In the genomic region with DNA sequence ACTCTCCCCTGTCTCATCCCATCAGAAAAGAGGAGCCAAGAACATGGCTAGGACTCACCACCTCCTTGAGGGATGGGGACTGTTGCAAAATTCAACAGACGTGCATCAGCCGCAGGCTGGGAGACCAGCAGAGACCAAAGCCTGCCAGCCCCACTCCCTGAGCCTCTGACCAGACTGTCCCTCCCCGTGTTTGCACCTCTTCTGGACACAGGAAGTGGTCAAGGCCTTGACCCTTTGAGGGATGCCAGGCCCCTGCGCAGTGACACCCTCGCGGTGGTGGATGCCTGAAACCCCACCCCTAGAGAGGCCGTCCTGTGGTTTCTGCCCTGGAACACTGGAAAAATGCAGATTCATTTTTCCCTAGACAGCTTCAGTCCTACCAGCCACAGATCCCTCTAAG, we compare ENCODE assay signal across 20 cellular contexts.
"Had no signal": no experiment of that assay in that cellular context is flagged by ENCODE, and none has a peak within 500 bp of the region (broad histone marks: within the 10 kb centered on the region; RNA-seq: fewer than 3 reads in every experiment).

No MANE protein-coding gene starts in this region.

- H3K27ac Mint-ChIP-seq: effector memory CD8-positive, alpha-beta T cell; naive B cell; T-helper 1 cell treated with Interleukin-12 subunit alpha and Interleukin-12 subunit beta and Interleukin-4 antibody, amounts not matched to agents 30 μg/mL and 1 μg/mL, for 36 hours had no signal

- H3K27ac ChIP-seq: esophagus squamous epithelium, hepatocyte, left lung, parathyroid adenoma, sigmoid colon, spleen, thyroid gland had no signal

- DNase-seq: activated CD8-positive, alpha-beta memory T cell treated with anti-CD3 and anti-CD28 coated beads for 24 hours; activated CD8-positive, alpha-beta memory T cell treated with anti-CD3 and anti-CD28 coated beads, Interleukin-2, amount 50 U/mL, for 48 hours; activated effector memory CD4-positive, alpha-beta T cell treated with anti-CD3 and anti-CD28 coated beads, Interleukin-2, amount 50 U/mL, for 16 hours; activated naive CD4-positive, alpha-beta T cell treated with anti-CD3 and anti-CD28 coated beads, Interleukin-2, amount 50 U/mL, for 16 hours; activated T-cell treated with anti-CD3 and anti-CD28 coated beads, Interleukin-2, amount 50 U/mL, for 48 hours; dermis blood vessel endothelial cell; effector memory CD8-positive, alpha-beta T cell; esophagus squamous epithelium; foreskin fibroblast; left lung; mucosa of descending colon; naive B cell; sigmoid colon; spleen; stimulated activated naive CD4-positive, alpha-beta T cell treated with Interleukin-2 at 50 U/mL for 16 hours; thyroid gland had no signal

- H3K4me2 ChIP-seq: hepatocyte had no signal

- H3K4me3 ChIP-seq: esophagus squamous epithelium, hepatocyte, left lung, mucosa of descending colon, sigmoid colon, spleen, thyroid gland had no signal

- H3K79me2 ChIP-seq: hepatocyte, parathyroid adenoma had no signal

- H3K27me3 Mint-ChIP-seq: effector memory CD8-positive, alpha-beta T cell; naive B cell had no signal

- H3K36me3 ChIP-seq: esophagus squamous epithelium, left lung, sigmoid colon, thyroid gland had no signal

- ATAC-seq: activated CD4-positive, CD25-positive, alpha-beta regulatory T cell treated with anti-CD3 and anti-CD28 coated beads, Interleukin-2, amount 50 U/mL, for 24 hours; effector memory CD8-positive, alpha-beta T cell; left lung; mucosa of descending colon had no signal

- H3K9me3 Mint-ChIP-seq: effector memory CD8-positive, alpha-beta T cell; naive B cell; T-helper 1 cell treated with Interleukin-12 subunit alpha and Interleukin-12 subunit beta and Interleukin-4 antibody, amounts not matched to agents 30 μg/mL and 1 μg/mL, for 36 hours had no signal

- H3K4me3 Mint-ChIP-seq: effector memory CD8-positive, alpha-beta T cell; naive B cell; T-helper 1 cell treated with Interleukin-12 subunit alpha and Interleukin-12 subunit beta and Interleukin-4 antibody, amounts not matched to agents 30 μg/mL and 1 μg/mL, for 36 hours had no signal

- H2AFZ ChIP-seq: hepatocyte, parathyroid adenoma had no signal

- H3K27me3 ChIP-seq: esophagus squamous epithelium, hepatocyte, left lung, sigmoid colon, spleen, thyroid gland had no signal

- H3K4me1 ChIP-seq: left lung, spleen, thyroid gland had no signal

- H3K9me3 ChIP-seq: esophagus squamous epithelium, left lung, mucosa of descending colon, sigmoid colon, spleen, thyroid gland had no signal
